17 cellular contexts compared by ENCODE assay signal in genomic region chr2:66853585-66853984, GRCh38.
A peak's percentile ranks its signal among the peaks of the same experiment; 100 is the strongest.
DNase-seq lines count a peak whose midpoint lies in the region; ATAC-seq and TF ChIP-seq lines count a peak whose summit lies in the region.
"Had no signal": no experiment of that assay in that cellular context is flagged by ENCODE, and none has a peak within 500 bp of the region (broad histone marks: within the 10 kb centered on the region; RNA-seq: fewer than 3 reads in every experiment).

No MANE protein-coding gene starts in this region.

- 0 out of 2 replicates have a peak overlapping the region, but pooled peaks have one; percentile 15 for H3K27ac ChIP-seq in VCaP
- peak overlapping the region; percentile 65 to 85 (median 78) for H3K27ac ChIP-seq in esophagus muscularis mucosa (replicated peaks in 1 of 4)
- H3K27ac ChIP-seq in muscle layer of duodenum (ENCODE audit: low read length): peak overlapping the region; percentile 78
- H3K27ac ChIP-seq in stomach smooth muscle (ENCODE audit: low read length): peak overlapping the region; percentile 62
- no peak overlapping the region for H3K27ac ChIP-seq in RWPE1
- H3K27ac ChIP-seq: hepatocyte, neural progenitor cell had no signal

- POLR2A ChIA-PET in RWPE1 (lab: Yijun Ruan, JAX; ENCODE audit: low non-redundant PET): no interaction called here

- TF ChIP-seq POLR2A in esophagus muscularis mucosa (IDR thresholded peaks at IDR 0.05; ENCODE audit: low read depth): no peak

- 33% methylated on average over 4 of the region's 6 CpGs for WGBS in esophagus muscularis mucosa

- peaks cover 0 to 57% (median 35%) of the 10 kb centered on the region in 4 donors for H3K4me1 ChIP-seq in esophagus muscularis mucosa
- H3K4me1 ChIP-seq in muscle layer of duodenum (ENCODE audit: control insufficient read depth in 1 of 2, insufficient read depth in 2 of 2, low read length in 2 of 2): peaks cover 0 to 16% of the 10 kb centered on the region in 2 donors
- H3K4me1 ChIP-seq in stomach smooth muscle (ENCODE audit: control insufficient read depth, insufficient read depth, low read length): peaks cover 15% of the 10 kb centered on the region

- CTCF ChIA-PET in RWPE1 (lab: Yijun Ruan, JAX): interaction anchor here (0.7 kb wide), 1 partner anchor 1569 kb away, joined by 4 read pairs; no protein-coding TSS in a partner anchor

- H3K27me3 ChIP-seq in esophagus muscularis mucosa (no peaks in the 10 kb centered on the region), muscle layer of duodenum (ENCODE audit: low read depth, low read length) (no peaks in the 10 kb centered on the region), stomach smooth muscle (ENCODE audit: control insufficient read depth in 1 of 2, insufficient read depth in 2 of 2, low read length in 2 of 2) (no peaks in the 10 kb centered on the region)
- H3K27me3 ChIP-seq: hepatocyte, neural progenitor cell had no signal

- DNase-seq in esophagus muscularis mucosa (ENCODE audit: extremely low spot score): no peak
- DNase-seq in AG08396 (ENCODE audit: low spot score): no peak
- DNase-seq in RWPE1 (ENCODE audit: low spot score): no peak
- DNase-seq in HK-2 (ENCODE audit: unreplicated experiment): no peak
- DNase-seq: activated CD4-positive, alpha-beta T cell treated with anti-CD3 and anti-CD28 coated beads for 48 hours; activated effector memory CD4-positive, alpha-beta T cell treated with Interleukin-2 at 50 U/mL for 16 hours; MV-4-11; NCI-H2029; trophoblast cell had no signal

- intact Hi-C loops in esophagus muscularis mucosa (cut with DNase I): no loop called here

- no peak for TF ChIP-seq EP300 in esophagus muscularis mucosa (IDR thresholded peaks at IDR 0.05)

- no peak for ATAC-seq in HG03460 (IDR thresholded peaks at IDR 0.05; ENCODE audit: unreplicated experiment)
- ATAC-seq: Right ventricle myocardium inferior; stimulated activated effector memory CD8-positive, alpha-beta T cell treated with anti-CD3 and anti-CD28 coated beads, Interleukin-12 subunit alpha, Interleukin-12 subunit beta, amount 100 ng/mL, for 72 hours had no signal

- H3K9ac ChIP-seq in stomach smooth muscle (ENCODE audit: low read length in 2 of 2): no peak overlapping the region
- H3K9ac ChIP-seq: neural progenitor cell had no signal

- H3K9me3 ChIP-seq in esophagus muscularis mucosa (no peaks in the 10 kb centered on the region), muscle layer of duodenum (ENCODE audit: control insufficient read depth in 1 of 2, low read length in 2 of 2) (peaks cover 0 to 3% of the 10 kb centered on the region in 2 donors), stomach smooth muscle (ENCODE audit: control insufficient read depth in 2 of 2, low read length in 2 of 2) (no peaks in the 10 kb centered on the region)

- no peaks in the 10 kb centered on the region for H3K36me3 ChIP-seq in esophagus muscularis mucosa
- no peaks in the 10 kb centered on the region for H3K36me3 ChIP-seq in muscle layer of duodenum (ENCODE audit: control insufficient read depth in 1 of 2, insufficient read depth in 2 of 2, low read length in 2 of 2)
- no peaks in the 10 kb centered on the region for H3K36me3 ChIP-seq in stomach smooth muscle (ENCODE audit: control insufficient read depth in 2 of 2, insufficient read depth in 2 of 2, low read length in 2 of 2)
- H3K36me3 ChIP-seq: neural progenitor cell had no signal

- no peak overlapping the region for H3K4me3 ChIP-seq in esophagus muscularis mucosa
- H3K4me3 ChIP-seq in muscle layer of duodenum (ENCODE audit: low read depth in 1 of 2, low read length in 2 of 2): peak overlapping the region in 1 of 2 donors; percentile 3
- no peak overlapping the region for H3K4me3 ChIP-seq in stomach smooth muscle (ENCODE audit: low read length in 2 of 2)
- H3K4me3 ChIP-seq: hepatocyte, neural progenitor cell had no signal

- TF ChIP-seq CTCF in VCaP (conservative IDR thresholded peaks at IDR 0.05) (no peak), esophagus muscularis mucosa (IDR thresholded peaks at IDR 0.05) (no peak), RWPE1 (conservative IDR thresholded peaks at IDR 0.05; ENCODE audit: low read depth) (no peak)
